ENCODE assay signal across 9 cellular contexts in genomic region chr3:172042136-172042535, GRCh38. TPM values are rescaled to one million over a fixed set of nuclear protein-coding genes. Genes with fewer than 3 reads are reported as not detected.
DNase-seq lines count a peak whose midpoint lies in the region; ATAC-seq, FAIRE-seq and TF ChIP-seq lines count a peak whose summit lies in the region.
"Had no signal": no experiment of that assay in that cellular context is flagged by ENCODE, and none has a peak within 500 bp of the region (broad histone marks: within the 10 kb centered on the region; RNA-seq: fewer than 3 reads in every experiment).

No MANE protein-coding gene starts in this region.

- WGBS in SK-N-SH (ENCODE audit: low lambda C conversion rate): 89% methylated on average over 5 of the region's 5 CpGs

- TF ChIP-seq EP300 in SK-N-SH (IDR thresholded peaks at IDR 0.05; ENCODE audit: borderline replicate concordance in 1 of 2, low read depth in 1 of 2, low read length in 1 of 2): no peak

- TF ChIP-seq CTCF in SK-N-SH (IDR thresholded peaks at IDR 0.05) (no peak), astrocyte of the cerebellum (IDR thresholded peaks at IDR 0.05; ENCODE audit: low read depth, low read length, missing control alignments) (no peak), kidney (IDR thresholded peaks at IDR 0.05; ENCODE audit: borderline replicate concordance, extremely low read depth, insufficient read depth) (no peak), thoracic aorta (IDR thresholded peaks at IDR 0.05) (no peak)

- in situ Hi-C loops in astrocyte of the cerebellum (cut with HindIII; ENCODE audit: low sequenced_read_pairs): no loop called here

- H2AFZ ChIP-seq in SK-N-SH (ENCODE audit: low read depth): no peak overlapping the region

- CTCF ChIA-PET in SK-N-SH (lab: Yijun Ruan, JAX): interaction anchor here (1.0 to 1.8 kb wide), 4 partner anchors 11 to 300 kb away, joined by 3 to 7 read pairs (median 5); no protein-coding TSS in a partner anchor

- no peak for TF ChIP-seq RAD21 in SK-N-SH (IDR thresholded peaks at IDR 0.05; ENCODE audit: low read length)

- peaks cover 58% of the 10 kb centered on the region for H4K20me1 ChIP-seq in SK-N-SH (ENCODE audit: insufficient read depth)

- H3K9me3 ChIP-seq in SK-N-SH (no peaks in the 10 kb centered on the region), kidney (ENCODE audit: control insufficient read depth in 1 of 2, low read length in 2 of 2) (no peaks in the 10 kb centered on the region), thoracic aorta (no peaks in the 10 kb centered on the region)

- H3F3A ChIP-seq in SK-N-SH (replicated peaks; ENCODE audit: insufficient read depth): peaks cover 11% of the 10 kb centered on the region

- POLR2A ChIA-PET in SK-N-SH (lab: Yijun Ruan, JAX): interaction anchor here (1.0 to 1.4 kb wide), 2 partner anchors 12 to 290 kb away, joined by 4 to 5 read pairs; no protein-coding TSS in a partner anchor

- H3K9ac ChIP-seq in SK-N-SH (peak overlapping the region; percentile 99; the same call in 1 of the 2 replicates), kidney (ENCODE audit: low read length in 2 of 2) (peak overlapping the region; percentile 52 to 83)

- no peak for FAIRE-seq in kidney (lab: Jason Lieb, UNC)
- FAIRE-seq: A204.1 had no signal

- H3K27me3 ChIP-seq in SK-N-SH (ENCODE audit: insufficient read depth) (no peaks in the 10 kb centered on the region), thoracic aorta (replicated peaks; ENCODE audit: insufficient read depth) (no peaks in the 10 kb centered on the region)

- ATAC-seq in SK-N-SH treated with all-trans-retinoic acid at 6 μM for 48 hours (no peak), thoracic aorta (ENCODE audit: insufficient number of reproducible peaks, low FRiP score, low read depth) (no peak), HG03342 (IDR thresholded peaks at IDR 0.05; ENCODE audit: unreplicated experiment) (no peak)

- H3K4me3 ChIP-seq in SK-N-SH (ENCODE audit: low read depth in 2 of 2, low read length in 1 of 2): peak overlapping the region; percentile 84 to 94; a peak in 3 of 4 replicates
- H3K4me3 ChIP-seq in astrocyte of the cerebellum (ENCODE audit: low read depth, low read length): peak overlapping the region; percentile 96
- peak overlapping the region; percentile 76 to 80 for H3K4me3 ChIP-seq in kidney (ENCODE audit: low read length in 2 of 2)
- H3K4me3 ChIP-seq in thoracic aorta: peak overlapping the region; percentile 98

- H3K27ac ChIP-seq in SK-N-SH (ENCODE audit: low read depth in 2 of 2, low read length in 1 of 2): peak overlapping the region in 1 of 2 experiments; percentile 97; a peak in 1 of 4 replicates
- peak overlapping the region in 1 of 2 donors; percentile 34 for H3K27ac ChIP-seq in kidney (ENCODE audit: low read depth in 2 of 2, low read length in 2 of 2)
- H3K27ac ChIP-seq in thoracic aorta: peak overlapping the region; percentile 97 to 98

- peaks cover 6 to 18% of the 10 kb centered on the region in 2 experiments; a peak in 3 of 4 replicates for H3K4me1 ChIP-seq in SK-N-SH (ENCODE audit: control insufficient read depth in 1 of 2, insufficient read depth in 2 of 2, low read depth in 1 of 2, low read length in 1 of 2)
- H3K4me1 ChIP-seq in kidney (ENCODE audit: control insufficient read depth in 1 of 2, insufficient read depth in 1 of 2, low read depth in 1 of 2, low read length in 2 of 2): peaks cover 6 to 11% of the 10 kb centered on the region in 2 donors
- H3K4me1 ChIP-seq in thoracic aorta (ENCODE audit: control insufficient read depth in 1 of 2, low read depth in 2 of 2): peaks cover 38 to 55% of the 10 kb centered on the region in 2 donors

- peak overlapping the region; percentile 86 for H3K4me2 ChIP-seq in SK-N-SH

- peaks cover 86% of the 10 kb centered on the region for H3K79me2 ChIP-seq in SK-N-SH (ENCODE audit: insufficient read depth)

- peaks cover 3 to 19% of the 10 kb centered on the region in 2 experiments for H3K36me3 ChIP-seq in SK-N-SH (replicated peaks in 1 of 2; ENCODE audit: control insufficient read depth in 1 of 2, insufficient read depth in 2 of 2, low read length in 1 of 2)
- H3K36me3 ChIP-seq in kidney (ENCODE audit: control insufficient read depth in 1 of 2, insufficient read depth in 2 of 2, low read length in 2 of 2): no peaks in the 10 kb centered on the region
- H3K36me3 ChIP-seq in thoracic aorta: no peaks in the 10 kb centered on the region

- no peaks in the 10 kb centered on the region for H3K9me2 ChIP-seq in SK-N-SH

- DNase-seq in SK-N-SH (no peak), astrocyte of the cerebellum (ENCODE audit: low read depth) (no peak), kidney (no peak), thoracic aorta (ENCODE audit: low spot score) (no peak), DMS53 (lab: John Stamatoyannopoulos, UW) (no peak), T-helper 1 cell (no peak)

- intact Hi-C loops in kidney (cut with DNase I): loop anchor here (10.0 kb wide), 1 partner anchor 293 kb away; no protein-coding TSS in a partner anchor

TF ChIP-seq in SK-N-SH, 30 proteins besides CTCF, POLR2A, EP300 and RAD21 (continues in another document):
- TF ChIP-seq NRF1 (IDR thresholded peaks at IDR 0.05; ENCODE audit: low read depth, low read length) (no peak), ELF1 (IDR thresholded peaks at IDR 0.05) (no peak), ZBTB33 (IDR thresholded peaks at IDR 0.05; ENCODE audit: borderline replicate concordance, low read depth) (no peak), CHD2 (IDR thresholded peaks at IDR 0.05; ENCODE audit: low read length, partially characterized antibody) (no peak), RXRA (IDR thresholded peaks at IDR 0.05; ENCODE audit: borderline replicate concordance, low read depth) (no peak), FOSL2 (IDR thresholded peaks at IDR 0.05; ENCODE audit: borderline replicate concordance, low read depth) (no peak), RCOR1 (IDR thresholded peaks at IDR 0.05; ENCODE audit: low read length) (no peak), TAF1 (IDR thresholded peaks at IDR 0.05; ENCODE audit: borderline replicate concordance, low read depth, low read length) (no peak), POLR2AphosphoS5 (IDR thresholded peaks at IDR 0.05; ENCODE audit: low read depth, low read length) (no peak), SMC3 (IDR thresholded peaks at IDR 0.05; ENCODE audit: low read depth, low read length) (no peak), JUND (IDR thresholded peaks at IDR 0.05) (no peak), MXI1 (IDR thresholded peaks at IDR 0.05; ENCODE audit: low read depth, low read length) (no peak), YY1 (IDR thresholded peaks at IDR 0.05; ENCODE audit: low read depth) (no peak)

TF ChIP-seq in SK-N-SH treated with all-trans-retinoic acid at 6 μM for 48 hours, 23 proteins besides CTCF, POLR2A, EP300 and RAD21 (continues in another document):
- TF ChIP-seq TOX (CRISPR knock-in tag; IDR thresholded peaks at IDR 0.05; ENCODE audit: borderline replicate concordance) (no peak), ZFP30 (CRISPR knock-in tag; IDR thresholded peaks at IDR 0.05) (no peak), TCF4 (CRISPR knock-in tag; IDR thresholded peaks at IDR 0.05; ENCODE audit: borderline replicate concordance) (no peak), ZNF565 (CRISPR knock-in tag; conservative IDR thresholded peaks at IDR 0.05; ENCODE audit: low read depth) (no peak), ARNTL (CRISPR knock-in tag; IDR thresholded peaks at IDR 0.05; ENCODE audit: borderline replicate concordance, low read depth) (no peak), POU6F1 (CRISPR knock-in tag; IDR thresholded peaks at IDR 0.05; ENCODE audit: borderline replicate concordance, low read depth) (no peak), ZNF8 (CRISPR knock-in tag; IDR thresholded peaks at IDR 0.05) (no peak), CSDC2 (CRISPR knock-in tag; IDR thresholded peaks at IDR 0.05) (no peak), GLIS3 (CRISPR knock-in tag; IDR thresholded peaks at IDR 0.05) (no peak), ISL1 (CRISPR knock-in tag; IDR thresholded peaks at IDR 0.05) (no peak), SNAI2 (CRISPR knock-in tag; IDR thresholded peaks at IDR 0.05) (no peak), PATZ1 (CRISPR knock-in tag; IDR thresholded peaks at IDR 0.05; ENCODE audit: borderline replicate concordance) (no peak)

RNA-seq across cellular contexts. Expression of gene FNDC3B, which starts 2.8 kb away (rescaled TPM):
- polyA plus RNA-seq in SK-N-SH (2012; rRNA removed) (10.4 TPM in 2 replicates), kidney (ENCODE audit: insufficient read depth, low read depth, low replicate concordance) (11.8 TPM)
- polyA plus RNA-seq in SK-N-SH (2012; cell fraction: cytosol; rRNA removed): 14.7 and 17.1 TPM in 2 replicates
- polyA plus RNA-seq in SK-N-SH (2012; cell fraction: nucleus; rRNA removed): 12.5 and 21.9 TPM in 2 replicates
- total RNA-seq in kidney (185 TPM), thoracic aorta (100 to 1,000 TPM; 113 to 163 TPM)
